ENCODE assay signal across 14 cellular contexts in the genomic region with DNA sequence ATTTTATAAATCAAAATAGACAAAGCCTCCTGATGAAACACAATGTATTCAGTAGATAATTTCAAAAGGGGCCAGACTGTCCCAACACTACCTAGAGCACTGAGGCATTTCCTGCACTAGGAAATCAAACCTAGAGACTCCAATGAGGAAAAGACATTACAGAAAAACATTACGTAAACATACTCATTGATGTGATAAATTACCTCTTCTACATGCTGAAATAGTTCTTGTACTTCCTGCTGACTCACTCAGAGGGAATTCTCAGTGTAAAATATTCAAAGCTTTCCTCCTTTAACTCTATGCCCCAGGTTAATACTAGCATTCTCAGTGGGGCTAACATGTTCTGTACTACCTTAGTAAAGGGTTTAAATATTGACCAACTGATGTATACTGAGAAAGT.
DNase-seq lines count a peak whose midpoint lies in the region; ATAC-seq, FAIRE-seq and TF ChIP-seq lines count a peak whose summit lies in the region.
"Had no signal": no experiment of that assay in that cellular context is flagged by ENCODE, and none has a peak within 500 bp of the region (broad histone marks: within the 10 kb centered on the region; RNA-seq: fewer than 3 reads in every experiment).

No MANE protein-coding gene starts in this region.

- H3K27ac ChIP-seq in small intestine (ENCODE audit: low read depth in 1 of 2, low read length in 1 of 2) = no peak overlapping the region
- H3K27ac ChIP-seq: prostate gland, tibial nerve had no signal

- no peak for TF ChIP-seq CTCF in foreskin fibroblast (IDR thresholded peaks at IDR 0.05; ENCODE audit: low read depth, low read length)

- no peak for FAIRE-seq in small intestine (lab: Jason Lieb, UNC)
- FAIRE-seq: TTC549 had no signal

- no peaks in the 10 kb centered on the region for H3K4me1 ChIP-seq in small intestine (ENCODE audit: control insufficient read depth in 2 of 2, insufficient read depth in 1 of 2, low read depth in 1 of 2, low read length in 1 of 2)
- H3K4me1 ChIP-seq: prostate gland had no signal

- H3K27me3 ChIP-seq in small intestine (ENCODE audit: control insufficient read depth in 2 of 2, insufficient read depth in 2 of 2, low read length in 2 of 2) = no peaks in the 10 kb centered on the region
- H3K27me3 ChIP-seq: tibial nerve had no signal

- DNase-seq in H4 (ENCODE audit: low spot score) (peak; percentile 70), SW480 (ENCODE audit: low spot score) (peak; percentile 57), foreskin fibroblast (peak; percentile 59 to 73), small intestine (peak; percentile 15)
- no peak for DNase-seq in activated naive CD4-positive, alpha-beta T cell treated with anti-CD3 and anti-CD28 coated beads, Interleukin-2, amount 50 U/mL, for 72 hours (ENCODE audit: low spot score in 2 of 2)
- no peak for DNase-seq in activated naive CD4-positive, alpha-beta T cell treated with anti-CD3 and anti-CD28 coated beads, Interleukin-2, amount 50 U/mL, for 16 hours
- DNase-seq: activated T-cell treated with anti-CD3 and anti-CD28 coated beads, Interleukin-2, amount 50 U/mL, for 72 hours; left cardiac atrium; NCI-H1105 treated with DMSO at 0.1 percent for 48 hours had no signal

- H3K36me3 Mint-ChIP-seq in activated naive CD4-positive, alpha-beta T cell treated with anti-CD3 and anti-CD28 coated beads, Interleukin-2, amount 50 U/mL, for 72 hours = peaks cover 6 to 9% of the 10 kb centered on the region in 2 donors

- no peak overlapping the region for H3K27ac Mint-ChIP-seq in activated naive CD4-positive, alpha-beta T cell treated with anti-CD3 and anti-CD28 coated beads, Interleukin-2, amount 50 U/mL, for 72 hours
- H3K27ac Mint-ChIP-seq: activated T-cell treated with anti-CD3 and anti-CD28 coated beads, Interleukin-2, amount 50 U/mL, for 72 hours; dendritic cell treated with granulocyte-macrophage colony-stimulating factor and Interleukin-4, amounts not matched to agents 40 ng/mL and 50 ng/mL, for 4 days had no signal

- ATAC-seq in activated naive CD4-positive, alpha-beta T cell treated with anti-CD3 and anti-CD28 coated beads, Interleukin-2, amount 50 U/mL, for 72 hours = no peak
- no peak for ATAC-seq in HG02852 (IDR thresholded peaks at IDR 0.05; ENCODE audit: unreplicated experiment)
- ATAC-seq: activated T-cell treated with anti-CD3 and anti-CD28 coated beads, Interleukin-2, amount 50 U/mL, for 72 hours had no signal

- H3K9me3 ChIP-seq in small intestine (ENCODE audit: control insufficient read depth, low read depth) = no peaks in the 10 kb centered on the region
- H3K9me3 ChIP-seq: prostate gland had no signal

- H3K9me3 Mint-ChIP-seq in activated naive CD4-positive, alpha-beta T cell treated with anti-CD3 and anti-CD28 coated beads, Interleukin-2, amount 50 U/mL, for 72 hours = peaks cover 0 to 6% of the 10 kb centered on the region in 2 donors
- H3K9me3 Mint-ChIP-seq: dendritic cell treated with granulocyte-macrophage colony-stimulating factor and Interleukin-4, amounts not matched to agents 40 ng/mL and 50 ng/mL, for 4 days had no signal

- 19 to 46% (median 34%) methylated on average over 1 of the region's 1 CpG for WGBS in small intestine, 3 donors

- H3K4me3 ChIP-seq in foreskin fibroblast (ENCODE audit: low read depth in 1 of 2, low read length in 2 of 2) = no peak overlapping the region
- no peak overlapping the region for H3K4me3 ChIP-seq in small intestine (ENCODE audit: low read depth in 1 of 2, low read length in 2 of 2)
- H3K4me3 ChIP-seq: prostate gland, tibial nerve had no signal

- H3K36me3 ChIP-seq in small intestine (ENCODE audit: control insufficient read depth in 2 of 2, insufficient read depth in 2 of 2, low read length in 2 of 2) = no peaks in the 10 kb centered on the region
- H3K36me3 ChIP-seq: prostate gland, tibial nerve had no signal

Comparison
In these comparisons a context has a peak if more than half of its experiments do, and no peak if none do; other contexts are left out.
1. DNase-seq: peak in H4 (single experiment), SW480 (single experiment), foreskin fibroblast (2 of 2) and small intestine (single experiment); none in activated naive CD4-positive, alpha-beta T cell treated with anti-CD3 and anti-CD28 coated beads, Interleukin-2, amount 50 U/mL, for 72 hours (0 of 2) and activated naive CD4-positive, alpha-beta T cell treated with anti-CD3 and anti-CD28 coated beads, Interleukin-2, amount 50 U/mL, for 16 hours (single experiment).